Comparison of ENCODE assay signal across 8 cellular contexts in genomic region chr19:42132030-42132628, GRCh38. TPM values are rescaled to one million over a fixed set of nuclear protein-coding genes. Genes with fewer than 3 reads are reported as not detected.
A peak's percentile ranks its signal among the peaks of the same experiment; 100 is the strongest.
DNase-seq lines count a peak whose midpoint lies in the region; TF ChIP-seq lines count a peak whose summit lies in the region.

POU2F2 (minus strand) TSS chr19:42132446; CDS start chr19:42132411, 35 bp downstream.

- H3K36me3 Mint-ChIP-seq in MCF 10A (ENCODE audit: insufficient read depth, unreplicated experiment): peaks cover 5% of the 10 kb centered on the region

- peaks cover 0 to 16% of the 10 kb centered on the region in 2 donors for H3K27me3 ChIP-seq in breast epithelium

- POLR2A ChIA-PET in MCF 10A (lab: Yijun Ruan, JAX): interaction anchor here (1.9 to 2.0 kb wide), 2 partner anchors 49 to 111 kb away, joined by 4 to 12 read pairs; partner anchors contain the start of gene GSK3A

- H3K9me3 ChIP-seq in breast epithelium: no peaks in the 10 kb centered on the region

- H3K36me3 ChIP-seq in breast epithelium: no peaks in the 10 kb centered on the region

- TF ChIP-seq POLR2A in breast epithelium (IDR thresholded peaks at IDR 0.05): no peak

- no peak within 1 kb of the TSS for H3K4me3 Mint-ChIP-seq in MCF 10A (ENCODE audit: unreplicated experiment)

- DNase-seq in breast epithelium (ENCODE audit: low spot score in 2 of 2) (peak in 1 of 2 donors; percentile 20), MCF 10A (ENCODE audit: unreplicated experiment) (no peak), NCI-H69 (lab: John Stamatoyannopoulos, UW) (peak; percentile 63), glomerular visceral epithelial cell (ENCODE audit: extremely low spot score) (peak; percentile 42), DMS79 treated with DMSO at 0.1 percent for 48 hours (lab: John Stamatoyannopoulos, UW) (no peak), cortex of kidney (lab: John Stamatoyannopoulos, UW) (no peak)
- peak; percentile 86 to 88 for DNase-seq in activated T-cell treated with anti-CD3 and anti-CD28 coated beads, Interleukin-2, amount 50 U/mL, for 48 hours

- peak within 1 kb of the TSS; percentile 19 to 46 (median 31) for H3K4me3 ChIP-seq in breast epithelium
- peak within 1 kb of the TSS; percentile 23 to 36 (median 28) for H3K4me3 ChIP-seq in skin epidermis

- no TSS peak for BruUV-seq in MCF 10A (replicated peaks; lab: Mats Ljungman, UMichigan)

- CTCF ChIA-PET in MCF 10A (lab: Yijun Ruan, JAX): interaction anchor here (0.5 to 5.3 kb wide), 34 partner anchors 9 to 318 kb away, joined by 3 to 61 read pairs (median 4); no protein-coding TSS in a partner anchor

- peaks cover 15% of the 10 kb centered on the region for H3K4me1 Mint-ChIP-seq in MCF 10A (ENCODE audit: insufficient read depth, unreplicated experiment)

- H3K4me1 ChIP-seq in breast epithelium: no peaks in the 10 kb centered on the region

- H3K9me3 Mint-ChIP-seq in MCF 10A (ENCODE audit: unreplicated experiment): no peaks in the 10 kb centered on the region

- intact Hi-C loops in breast epithelium (cut with DNase I; ENCODE audit: low total_unique reads) (no loop called here), MCF 10A (cut with micrococcal nuclease) (no loop called here)

- no peaks in the 10 kb centered on the region for H3K27me3 Mint-ChIP-seq in MCF 10A (ENCODE audit: insufficient read depth, unreplicated experiment)

- no peak within 1 kb of the TSS for H3K27ac Mint-ChIP-seq in MCF 10A (ENCODE audit: low read depth, unreplicated experiment)

- TF ChIP-seq CTCF in breast epithelium (IDR thresholded peaks at IDR 0.05): no peak
- no peak for TF ChIP-seq CTCF in MCF 10A (IDR thresholded peaks at IDR 0.05; ENCODE audit: unreplicated experiment)

- H3K27ac ChIP-seq in breast epithelium (no peak within 1 kb of the TSS), skin epidermis (peak within 1 kb of the TSS in 13 of 21 experiments; percentile 34 to 81 (median 58))

RNA-seq across cellular contexts. Expression of gene POU2F2, which starts in this region (rescaled TPM):
- 1 to 10 TPM; 1.2 to 2.9 (median 1.6) TPM for total RNA-seq in breast epithelium
- total RNA-seq in MCF 10A (2022): 0.49 and 0.70 TPM in 2 replicates

Comparison
In these comparisons a context has a peak if more than half of its experiments do, and no peak if none do; other contexts are left out.
1. DNase-seq: peak in NCI-H69 (single experiment), activated T-cell treated with anti-CD3 and anti-CD28 coated beads, Interleukin-2, amount 50 U/mL, for 48 hours (2 of 2) and glomerular visceral epithelial cell (single experiment); none in MCF 10A (single experiment), DMS79 treated with DMSO at 0.1 percent for 48 hours (single experiment) and cortex of kidney (single experiment).
2. H3K27ac ChIP-seq: peak in skin epidermis (13 of 21); none in breast epithelium (0 of 2).